11 cellular contexts compared by ENCODE assay signal in genomic region chr18:58865009-58865345, GRCh38. TPM values are rescaled to one million over a fixed set of nuclear protein-coding genes. Genes with fewer than 3 reads are reported as not detected.
A peak's percentile ranks its signal among the peaks of the same experiment; 100 is the strongest.
DNase-seq lines count a peak whose midpoint lies in the region; ATAC-seq and TF ChIP-seq lines count a peak whose summit lies in the region.
"Had no signal": no experiment of that assay in that cellular context is flagged by ENCODE, and none has a peak within 500 bp of the region (broad histone marks: within the 10 kb centered on the region; RNA-seq: fewer than 3 reads in every experiment).

No MANE protein-coding gene starts in this region.

- peaks cover 4% of the 10 kb centered on the region for H3K4me1 Mint-ChIP-seq in stimulated activated naive CD8-positive, alpha-beta T cell treated with anti-CD3 and anti-CD28 coated beads, Interleukin-15, Interleukin-2, amounts not matched to agents 100 ng/mL and 50 ng/mL, for 24 hours (ENCODE audit: low read depth)
- H3K4me1 Mint-ChIP-seq in stimulated activated naive CD8-positive, alpha-beta T cell treated with anti-CD3 and anti-CD28 coated beads, Interleukin-15, amount 100 ng/mL, for 72 hours = peaks cover 5% of the 10 kb centered on the region
- peaks cover 5 to 12% of the 10 kb centered on the region in 2 donors for H3K4me1 Mint-ChIP-seq in natural killer cell

- peak overlapping the region; percentile 28 for H3K4me3 ChIP-seq in endocrine pancreas (ENCODE audit: control insufficient read depth, insufficient read depth, low read length)
- H3K4me3 ChIP-seq in aorta (ENCODE audit: low read length in 2 of 2) = peak overlapping the region in 1 of 2 donors; percentile 74
- H3K4me3 ChIP-seq in mucosa of descending colon = no peak overlapping the region

- peak overlapping the region; percentile 99 to 100 for H3K27ac ChIP-seq in aorta (ENCODE audit: low read depth in 1 of 2, low read length in 2 of 2)

- ATAC-seq in stimulated activated naive CD8-positive, alpha-beta T cell treated with anti-CD3 and anti-CD28 coated beads, Interleukin-15, amount 100 ng/mL, for 72 hours = no peak
- ATAC-seq in natural killer cell = no peak
- no peak for ATAC-seq in aorta (ENCODE audit: low FRiP score)
- no peak for ATAC-seq in HG03342 (IDR thresholded peaks at IDR 0.05; ENCODE audit: unreplicated experiment)
- no peak for ATAC-seq in mucosa of descending colon
- ATAC-seq in HG03039 (IDR thresholded peaks at IDR 0.05; ENCODE audit: unreplicated experiment) = no peak

- H3K27me3 Mint-ChIP-seq in stimulated activated naive CD8-positive, alpha-beta T cell treated with anti-CD3 and anti-CD28 coated beads, Interleukin-15, Interleukin-2, amounts not matched to agents 100 ng/mL and 50 ng/mL, for 24 hours = peaks cover 75% of the 10 kb centered on the region
- peaks cover 93% of the 10 kb centered on the region for H3K27me3 Mint-ChIP-seq in stimulated activated naive CD8-positive, alpha-beta T cell treated with anti-CD3 and anti-CD28 coated beads, Interleukin-15, amount 100 ng/mL, for 72 hours
- peaks cover 32 to 75% of the 10 kb centered on the region in 2 donors for H3K27me3 Mint-ChIP-seq in natural killer cell (ENCODE audit: low read depth in 2 of 2)

- no peaks in the 10 kb centered on the region for H3K9me3 ChIP-seq in endocrine pancreas (ENCODE audit: control insufficient read depth, low read length)
- no peaks in the 10 kb centered on the region for H3K9me3 ChIP-seq in aorta (ENCODE audit: control insufficient read depth, low read length)
- H3K9me3 ChIP-seq in mucosa of descending colon = no peaks in the 10 kb centered on the region
- H3K9me3 ChIP-seq: MG63 had no signal

- WGBS in aorta, 2 donors = 6 to 12% methylated on average over 1 of the region's 1 CpG

- no peaks in the 10 kb centered on the region for H3K27me3 ChIP-seq in endocrine pancreas (ENCODE audit: control insufficient read depth, insufficient read depth, low read length)
- no peaks in the 10 kb centered on the region for H3K27me3 ChIP-seq in aorta (ENCODE audit: control insufficient read depth in 1 of 2, insufficient read depth in 2 of 2, low read length in 1 of 2)
- H3K27me3 ChIP-seq: MG63 had no signal

- no peak for DNase-seq in stimulated activated naive CD8-positive, alpha-beta T cell treated with anti-CD3 and anti-CD28 coated beads, Interleukin-15, amount 100 ng/mL, for 72 hours
- no peak for DNase-seq in natural killer cell
- no peak for DNase-seq in aorta
- DNase-seq in mucosa of descending colon = no peak
- DNase-seq: DND-41, MG63, T-helper 1 cell had no signal

- TF ChIP-seq CTCF in natural killer cell (IDR thresholded peaks at IDR 0.05) = no peak
- no peak for TF ChIP-seq CTCF in mucosa of descending colon (IDR thresholded peaks at IDR 0.05)

- peak overlapping the region; percentile 45 for H3K4me3 Mint-ChIP-seq in stimulated activated naive CD8-positive, alpha-beta T cell treated with anti-CD3 and anti-CD28 coated beads, Interleukin-15, Interleukin-2, amounts not matched to agents 100 ng/mL and 50 ng/mL, for 24 hours
- no peak overlapping the region for H3K4me3 Mint-ChIP-seq in stimulated activated naive CD8-positive, alpha-beta T cell treated with anti-CD3 and anti-CD28 coated beads, Interleukin-15, amount 100 ng/mL, for 72 hours
- peak overlapping the region; percentile 52 for H3K4me3 Mint-ChIP-seq in natural killer cell

- H3K9me3 Mint-ChIP-seq in stimulated activated naive CD8-positive, alpha-beta T cell treated with anti-CD3 and anti-CD28 coated beads, Interleukin-15, Interleukin-2, amounts not matched to agents 100 ng/mL and 50 ng/mL, for 24 hours = no peaks in the 10 kb centered on the region
- H3K9me3 Mint-ChIP-seq in stimulated activated naive CD8-positive, alpha-beta T cell treated with anti-CD3 and anti-CD28 coated beads, Interleukin-15, amount 100 ng/mL, for 72 hours = no peaks in the 10 kb centered on the region
- H3K9me3 Mint-ChIP-seq in natural killer cell = no peaks in the 10 kb centered on the region

- no peaks in the 10 kb centered on the region for H3K4me1 ChIP-seq in endocrine pancreas (ENCODE audit: control insufficient read depth, insufficient read depth, low read length)
- H3K4me1 ChIP-seq in aorta (ENCODE audit: control insufficient read depth in 1 of 2, insufficient read depth in 2 of 2, low read length in 2 of 2) = peaks cover 2 to 13% of the 10 kb centered on the region in 2 donors
- H3K4me1 ChIP-seq in mucosa of descending colon (ENCODE audit: low read depth) = peaks cover 5% of the 10 kb centered on the region

- no peak overlapping the region for H3K27ac Mint-ChIP-seq in stimulated activated naive CD8-positive, alpha-beta T cell treated with anti-CD3 and anti-CD28 coated beads, Interleukin-15, Interleukin-2, amounts not matched to agents 100 ng/mL and 50 ng/mL, for 24 hours
- H3K27ac Mint-ChIP-seq in stimulated activated naive CD8-positive, alpha-beta T cell treated with anti-CD3 and anti-CD28 coated beads, Interleukin-15, amount 100 ng/mL, for 72 hours = peak overlapping the region in 1 of 2 donors; percentile 63
- no peak overlapping the region for H3K27ac Mint-ChIP-seq in natural killer cell

- intact Hi-C loops in natural killer cell (cut with micrococcal nuclease) (no loop called here), aorta (cut with DNase I) (loop anchor here (5.0 kb wide), 4 partner anchors 47 to 127 kb away; no protein-coding TSS in a partner anchor), mucosa of descending colon (cut with DNase I, micrococcal nuclease) (loop anchor here in 1 of 2 donors (10.0 kb wide), 1 partner anchor 200 kb away; no protein-coding TSS in a partner anchor)

- no peak overlapping the region for H3K9ac ChIP-seq in endocrine pancreas (ENCODE audit: control insufficient read depth, insufficient read depth, low read length)

- H3K36me3 ChIP-seq in endocrine pancreas (ENCODE audit: control insufficient read depth, insufficient read depth, low read length) (no peaks in the 10 kb centered on the region), aorta (ENCODE audit: control insufficient read depth in 1 of 2, insufficient read depth in 2 of 2, low read length in 1 of 2) (peaks cover 0 to 2% of the 10 kb centered on the region in 2 donors), mucosa of descending colon (ENCODE audit: low read depth) (no peaks in the 10 kb centered on the region)

- peaks cover 4% of the 10 kb centered on the region for H3K36me3 Mint-ChIP-seq in stimulated activated naive CD8-positive, alpha-beta T cell treated with anti-CD3 and anti-CD28 coated beads, Interleukin-15, Interleukin-2, amounts not matched to agents 100 ng/mL and 50 ng/mL, for 24 hours (ENCODE audit: low read depth)
- no peaks in the 10 kb centered on the region for H3K36me3 Mint-ChIP-seq in natural killer cell

RNA-seq across cellular contexts. Expression of gene ZNF532, which starts 0.3 kb away (rescaled TPM):
- 10 to 100 TPM in 1 of 3 donors, 1 to 10 TPM in 2; 4.8 to 28.5 (median 6.1) TPM for total RNA-seq in natural killer cell
- 100 to 1,000 TPM; 183 to 194 TPM for total RNA-seq in aorta
- polyA plus RNA-seq in aorta = 10 to 100 TPM; 19.3 to 43.4 TPM
- total RNA-seq in mucosa of descending colon = 100 to 1,000 TPM in 1 of 3 donors, 10 to 100 TPM in 2; 11.2 to 104 (median 16.3) TPM

Comparison
In these comparisons a context has a peak if more than half of its experiments do, and no peak if none do; other contexts are left out.
1. H3K4me3 Mint-ChIP-seq: peak in stimulated activated naive CD8-positive, alpha-beta T cell treated with anti-CD3 and anti-CD28 coated beads, Interleukin-15, Interleukin-2, amounts not matched to agents 100 ng/mL and 50 ng/mL, for 24 hours (single experiment) and natural killer cell (single experiment); none in stimulated activated naive CD8-positive, alpha-beta T cell treated with anti-CD3 and anti-CD28 coated beads, Interleukin-15, amount 100 ng/mL, for 72 hours (0 of 2).